In the genomic region with DNA sequence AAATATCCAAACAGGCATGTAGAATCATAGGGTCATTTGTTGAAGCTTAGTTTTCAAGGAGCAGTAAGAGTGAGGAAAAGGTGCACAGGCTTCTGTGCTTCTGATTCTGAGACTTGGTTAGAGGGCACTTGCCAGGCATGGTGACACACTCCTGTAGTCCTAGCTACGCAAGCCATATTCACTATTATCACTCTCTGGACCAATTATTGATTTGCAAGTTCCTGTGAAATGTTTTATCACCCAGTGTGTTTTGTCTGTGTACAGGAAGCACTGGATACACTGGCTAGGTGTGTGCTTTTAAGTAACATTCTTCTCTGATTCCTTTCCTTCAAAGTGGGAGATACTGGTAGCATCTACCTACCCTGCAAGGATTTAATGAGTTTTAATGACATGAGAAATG, we compare ENCODE assay signal across 1 cellular context.
TF ChIP-seq lines count a peak whose summit lies in the region.

No MANE protein-coding gene starts in this region.

TF ChIP-seq in GM12878, 131 proteins besides CTCF, POLR2A, EP300 and RAD21:
- TF ChIP-seq ATF7 (IDR thresholded peaks at IDR 0.05; ENCODE audit: low read depth), result no peak
TF ChIP-seq in GM12878: peak in this region for 0.
